ENCODE assay signal across 8 cellular contexts in the genomic region with DNA sequence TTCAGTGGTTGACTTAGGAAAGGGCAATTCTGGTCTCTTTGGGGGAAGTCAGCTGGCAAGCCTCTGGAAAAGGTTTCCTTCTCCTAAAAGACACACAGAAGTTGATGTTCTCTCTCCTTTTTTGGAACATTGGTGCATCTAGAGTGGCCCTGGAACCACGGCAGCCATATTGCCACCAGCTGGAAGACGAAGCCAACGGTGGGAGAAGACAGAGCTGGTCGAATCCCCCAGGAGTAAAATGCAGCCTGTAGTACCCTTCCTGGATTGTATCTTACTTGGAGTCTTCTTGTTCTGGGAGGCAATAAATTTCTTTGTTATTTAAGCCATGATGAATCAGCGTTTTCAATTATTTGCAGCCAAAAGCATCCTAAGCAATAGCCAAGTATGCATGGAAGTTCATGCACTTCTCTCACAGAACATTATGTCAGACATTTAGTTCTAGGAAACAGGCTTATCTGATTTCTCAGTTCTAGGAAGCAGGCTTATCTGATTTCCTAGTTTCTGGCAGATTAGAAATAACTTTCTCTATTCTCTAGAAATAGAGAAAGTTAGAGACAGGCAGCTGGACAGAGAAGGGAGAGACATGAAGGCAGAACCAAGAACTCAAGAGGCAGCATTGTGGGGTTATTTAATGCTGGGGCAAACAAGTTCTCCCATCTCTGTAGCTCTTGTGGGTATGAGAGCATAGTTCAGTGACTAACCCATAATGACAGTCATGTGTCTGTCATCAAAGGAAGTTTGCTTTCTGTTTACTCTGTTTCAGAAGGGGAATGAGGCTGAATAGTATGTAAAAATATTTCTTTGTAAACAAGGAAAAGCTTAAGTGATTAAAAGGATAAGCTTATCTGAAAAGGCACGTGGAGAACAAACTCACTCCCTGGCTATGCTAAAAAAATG. TPM values are rescaled to one million over a fixed set of nuclear protein-coding genes. Genes with fewer than 3 reads are reported as not detected.
A peak's percentile ranks its signal among the peaks of the same experiment; 100 is the strongest.
DNase-seq lines count a peak whose midpoint lies in the region; ATAC-seq, FAIRE-seq and TF ChIP-seq lines count a peak whose summit lies in the region.

No MANE protein-coding gene starts in this region.

- intact Hi-C loops in natural killer cell (cut with micrococcal nuclease), result no loop called here

- no peaks in the 10 kb centered on the region for H3K9me3 Mint-ChIP-seq in natural killer cell

- H3K36me3 Mint-ChIP-seq in natural killer cell, result no peaks in the 10 kb centered on the region

- in situ Hi-C loops in GM13976 (cut with MboI; ENCODE audit: low sequenced_read_pairs, unreplicated experiment), result no loop called here

- H3K4me3 Mint-ChIP-seq in natural killer cell, result peak overlapping the region; percentile 74

- H3K27ac Mint-ChIP-seq in natural killer cell, result peak overlapping the region; percentile 78 to 88

- H3K4me1 Mint-ChIP-seq in natural killer cell, result peaks cover 26 to 27% of the 10 kb centered on the region in 2 donors

- DNase-seq in GM13976 (ENCODE audit: low spot score) (peak; percentile 12), HTR-8/SVneo (ENCODE audit: insufficient read length, low spot score) (no peak), amniotic epithelial cell (ENCODE audit: low read depth) (peak; percentile 81), natural killer cell (no peak), ecto neural progenitor cell (ENCODE audit: low spot score) (no peak)
- no peak for DNase-seq in stimulated activated CD8-positive, alpha-beta memory T cell treated with anti-CD3 and anti-CD28 coated beads, Interleukin-4, amount 100 ng/mL, for 48 hours
- DNase-seq in activated CD4-positive, alpha-beta T cell treated with anti-CD3 and anti-CD28 coated beads, Interleukin-2, amount 50 U/mL, for 48 hours, result no peak

- TF ChIP-seq CTCF in GM13976 (IDR thresholded peaks at IDR 0.05; ENCODE audit: borderline replicate concordance, control extremely low read depth, extremely low read depth, insufficient read depth, missing control alignments), result no peak
- TF ChIP-seq CTCF in natural killer cell (IDR thresholded peaks at IDR 0.05), result no peak

- peaks cover 0 to 6% of the 10 kb centered on the region in 2 donors for H3K27me3 Mint-ChIP-seq in natural killer cell (ENCODE audit: low read depth in 2 of 2)

- peak; percentile 64 for ATAC-seq in GM21529 (IDR thresholded peaks at IDR 0.05; ENCODE audit: unreplicated experiment)
- peak; percentile 88 to 95 (median 88) for ATAC-seq in natural killer cell

- peak; percentile 64 for FAIRE-seq in HTR-8/SVneo (lab: Jason Lieb, UNC)

RNA-seq across cellular contexts. Expression of a gene that starts 40.5 kb away (rescaled TPM):
- 10 to 100 TPM; 44.5 to 52.2 (median 45.7) TPM for total RNA-seq in natural killer cell

Comparison
In these comparisons a context has a peak if more than half of its experiments do, and no peak if none do; other contexts are left out.
1. DNase-seq: peak in GM13976 (single experiment) and amniotic epithelial cell (single experiment); none in HTR-8/SVneo (single experiment), natural killer cell (single experiment), stimulated activated CD8-positive, alpha-beta memory T cell treated with anti-CD3 and anti-CD28 coated beads, Interleukin-4, amount 100 ng/mL, for 48 hours (single experiment), activated CD4-positive, alpha-beta T cell treated with anti-CD3 and anti-CD28 coated beads, Interleukin-2, amount 50 U/mL, for 48 hours (0 of 2) and ecto neural progenitor cell (single experiment).